In the genomic region with DNA sequence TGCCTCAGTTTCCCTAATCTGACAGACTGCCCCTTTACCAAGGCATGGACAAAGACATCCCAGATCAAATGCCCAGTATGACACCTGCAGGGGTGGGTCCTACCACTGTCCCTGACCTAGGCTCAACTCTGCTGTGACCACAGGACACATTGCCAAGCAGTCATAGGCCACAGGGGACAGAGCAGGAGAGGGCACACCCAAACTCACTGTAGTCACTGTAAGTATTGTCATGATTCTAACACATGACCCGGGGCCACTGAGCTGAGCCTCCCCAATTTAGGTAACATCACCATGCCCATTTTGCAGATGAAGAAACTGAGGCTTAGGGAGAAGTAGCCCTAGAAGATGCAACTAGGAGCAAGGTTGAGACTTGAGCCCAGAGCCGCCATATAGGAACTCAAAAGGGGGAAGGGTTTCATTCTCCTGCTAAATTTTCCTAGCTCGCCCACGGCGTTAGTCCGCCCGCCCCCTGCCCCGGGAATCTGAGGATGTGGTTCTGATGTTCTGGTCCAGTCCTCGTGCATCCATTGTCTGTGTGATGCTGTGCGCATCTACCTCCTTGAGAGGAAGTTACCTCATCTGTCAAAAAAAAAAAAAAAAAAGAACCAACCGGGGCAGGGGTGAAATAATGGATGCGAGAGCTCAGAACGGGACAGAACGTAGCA, we compare ENCODE assay signal across 1 cellular context.
TF ChIP-seq lines count a peak whose summit lies in the region.

No MANE protein-coding gene starts in this region.

TF ChIP-seq in SK-N-SH, 30 proteins besides CTCF, POLR2A, EP300 and RAD21 (continued from another document):
- TF ChIP-seq, protein P1, sequence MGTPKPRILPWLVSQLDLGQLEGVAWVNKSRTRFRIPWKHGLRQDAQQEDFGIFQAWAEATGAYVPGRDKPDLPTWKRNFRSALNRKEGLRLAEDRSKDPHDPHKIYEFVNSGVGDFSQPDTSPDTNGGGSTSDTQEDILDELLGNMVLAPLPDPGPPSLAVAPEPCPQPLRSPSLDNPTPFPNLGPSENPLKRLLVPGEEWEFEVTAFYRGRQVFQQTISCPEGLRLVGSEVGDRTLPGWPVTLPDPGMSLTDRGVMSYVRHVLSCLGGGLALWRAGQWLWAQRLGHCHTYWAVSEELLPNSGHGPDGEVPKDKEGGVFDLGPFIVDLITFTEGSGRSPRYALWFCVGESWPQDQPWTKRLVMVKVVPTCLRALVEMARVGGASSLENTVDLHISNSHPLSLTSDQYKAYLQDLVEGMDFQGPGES (IDR thresholded peaks at IDR 0.05; ENCODE audit: low read depth, low read length): no peak
- TF ChIP-seq RFX5 (IDR thresholded peaks at IDR 0.05; ENCODE audit: low read length) (no peak), POLR2AphosphoS5 (IDR thresholded peaks at IDR 0.05; ENCODE audit: low read depth, low read length) (no peak)
TF ChIP-seq in SK-N-SH: peak in this region for 0.
